ENCODE assay signal across 1 cellular context in the genomic region with DNA sequence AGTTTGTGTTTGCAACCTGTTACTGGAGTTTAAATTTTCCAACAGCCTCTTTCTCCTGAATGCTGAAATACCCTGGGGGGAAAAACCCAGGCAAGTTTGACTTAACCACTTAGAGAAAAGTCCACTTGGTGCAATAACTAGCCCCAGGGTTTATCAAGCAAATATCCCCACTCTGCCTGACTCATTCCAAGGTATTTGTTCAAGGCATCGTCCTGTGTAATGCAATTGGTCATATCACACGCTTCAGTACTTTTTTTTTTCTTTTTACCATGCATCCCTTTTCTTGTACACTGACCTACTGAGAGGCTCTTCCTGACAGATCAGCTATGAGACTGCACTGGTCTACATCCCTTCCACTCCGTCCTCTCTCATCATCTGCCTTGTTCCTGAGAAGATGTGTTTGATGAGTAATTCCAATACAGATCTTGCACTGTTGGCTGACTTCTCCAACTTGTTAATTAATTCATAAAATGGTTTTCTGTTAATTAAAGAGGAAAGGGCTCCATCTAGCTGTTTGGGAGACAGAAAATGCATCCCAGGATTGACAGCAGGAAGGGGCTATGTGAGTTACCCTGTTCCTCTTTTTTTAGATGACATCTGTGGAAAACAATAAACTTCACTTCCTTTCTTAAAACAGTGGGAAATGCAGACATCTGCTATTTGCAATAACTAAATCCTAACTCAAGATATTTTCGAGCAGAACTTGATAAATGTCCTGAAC.
TF ChIP-seq lines count a peak whose summit lies in the region.

No MANE protein-coding gene starts in this region.

TF ChIP-seq in K562, 482 proteins besides CTCF, POLR2A, EP300 and RAD21 (continued from another document):
- TF ChIP-seq, protein P1, sequence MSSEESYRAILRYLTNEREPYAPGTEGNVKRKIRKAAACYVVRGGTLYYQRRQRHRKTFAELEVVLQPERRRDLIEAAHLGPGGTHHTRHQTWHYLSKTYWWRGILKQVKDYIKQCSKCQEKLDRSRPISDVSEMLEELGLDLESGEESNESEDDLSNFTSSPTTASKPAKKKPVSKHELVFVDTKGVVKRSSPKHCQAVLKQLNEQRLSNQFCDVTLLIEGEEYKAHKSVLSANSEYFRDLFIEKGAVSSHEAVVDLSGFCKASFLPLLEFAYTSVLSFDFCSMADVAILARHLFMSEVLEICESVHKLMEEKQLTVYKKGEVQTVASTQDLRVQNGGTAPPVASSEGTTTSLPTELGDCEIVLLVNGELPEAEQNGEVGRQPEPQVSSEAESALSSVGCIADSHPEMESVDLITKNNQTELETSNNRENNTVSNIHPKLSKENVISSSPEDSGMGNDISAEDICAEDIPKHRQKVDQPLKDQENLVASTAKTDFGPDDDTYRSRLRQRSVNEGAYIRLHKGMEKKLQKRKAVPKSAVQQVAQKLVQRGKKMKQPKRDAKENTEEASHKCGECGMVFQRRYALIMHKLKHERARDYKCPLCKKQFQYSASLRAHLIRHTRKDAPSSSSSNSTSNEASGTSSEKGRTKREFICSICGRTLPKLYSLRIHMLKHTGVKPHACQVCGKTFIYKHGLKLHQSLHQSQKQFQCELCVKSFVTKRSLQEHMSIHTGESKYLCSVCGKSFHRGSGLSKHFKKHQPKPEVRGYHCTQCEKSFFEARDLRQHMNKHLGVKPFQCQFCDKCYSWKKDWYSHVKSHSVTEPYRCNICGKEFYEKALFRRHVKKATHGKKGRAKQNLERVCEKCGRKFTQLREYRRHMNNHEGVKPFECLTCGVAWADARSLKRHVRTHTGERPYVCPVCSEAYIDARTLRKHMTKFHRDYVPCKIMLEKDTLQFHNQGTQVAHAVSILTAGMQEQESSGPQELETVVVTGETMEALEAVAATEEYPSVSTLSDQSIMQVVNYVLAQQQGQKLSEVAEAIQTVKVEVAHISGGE (CRISPR knock-in tag; IDR thresholded peaks at IDR 0.05): no peak
